Comparison of ENCODE assay signal across 8 cellular contexts in the genomic region with DNA sequence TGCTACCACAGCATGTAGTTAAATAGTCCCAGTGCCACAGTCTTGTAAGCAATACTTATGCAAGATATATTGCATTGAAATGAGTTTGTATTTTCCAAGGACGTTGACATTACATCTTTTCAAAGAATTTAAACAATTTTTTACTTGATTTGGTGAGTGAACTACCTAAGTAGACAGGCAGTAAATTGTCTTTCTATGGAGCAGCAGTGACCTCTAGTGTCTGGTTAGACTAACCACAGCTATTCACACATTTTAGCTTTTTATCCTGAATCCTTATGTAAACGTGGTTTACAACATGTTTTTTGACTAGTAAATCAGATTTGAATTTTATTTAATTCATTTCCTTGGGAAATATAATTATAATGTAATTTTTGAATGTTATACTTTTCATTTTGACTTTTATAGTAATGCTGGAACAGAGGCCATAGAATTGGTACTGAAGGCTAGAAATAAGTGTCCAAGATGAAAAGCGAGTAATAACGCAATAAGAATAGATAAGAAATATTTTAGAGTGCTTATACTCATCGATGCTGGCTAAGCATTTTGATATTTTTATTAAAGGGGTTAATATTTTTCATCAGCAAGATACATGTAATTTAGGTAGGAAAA. TPM values are rescaled to one million over a fixed set of nuclear protein-coding genes. Genes with fewer than 3 reads are reported as not detected.
DNase-seq lines count a peak whose midpoint lies in the region; ATAC-seq, FAIRE-seq and TF ChIP-seq lines count a peak whose summit lies in the region.

No MANE protein-coding gene starts in this region.

- H3K27ac ChIP-seq in esophagus muscularis mucosa (replicated peaks in 1 of 4) (no peak overlapping the region), pancreas (no peak overlapping the region)

- H3K4me3 ChIP-seq in esophagus muscularis mucosa (no peak overlapping the region), pancreas (no peak overlapping the region)

- peak; percentile 64 to 80 (median 66) for TF ChIP-seq CTCF in esophagus muscularis mucosa (IDR thresholded peaks at IDR 0.05)
- TF ChIP-seq CTCF in pancreas (IDR thresholded peaks at IDR 0.05): peak; percentile 37 to 69 (median 62)

- TF ChIP-seq EP300 in esophagus muscularis mucosa (IDR thresholded peaks at IDR 0.05): no peak

- TF ChIP-seq POLR2A in esophagus muscularis mucosa (IDR thresholded peaks at IDR 0.05; ENCODE audit: low read depth): no peak

- intact Hi-C loops in esophagus muscularis mucosa (cut with DNase I): no loop called here
- intact Hi-C loops in pancreas (cut with DNase I): no loop called here

- H3K36me3 ChIP-seq in esophagus muscularis mucosa: no peaks in the 10 kb centered on the region
- no peaks in the 10 kb centered on the region for H3K36me3 ChIP-seq in pancreas

- 32% methylated on average over 5 of the region's 5 CpGs for WGBS in esophagus muscularis mucosa
- WGBS in pancreas, 2 donors: 16 to 24% methylated on average over 5 of the region's 5 CpGs

- FAIRE-seq in pancreas (lab: Jason Lieb, UNC): peak; percentile 76

- H3K4me1 ChIP-seq in esophagus muscularis mucosa: peaks cover 0 to 16% (median 11%) of the 10 kb centered on the region in 4 donors
- peaks cover 0 to 3% (median 0%) of the 10 kb centered on the region in 3 donors for H3K4me1 ChIP-seq in pancreas

- H3K27me3 ChIP-seq in esophagus muscularis mucosa: peaks cover 0 to 38% (median 4%) of the 10 kb centered on the region in 4 donors
- H3K27me3 ChIP-seq in pancreas: peaks cover 3 to 17% (median 4%) of the 10 kb centered on the region in 4 donors

- H3K9me3 ChIP-seq in esophagus muscularis mucosa (no peaks in the 10 kb centered on the region), pancreas (no peaks in the 10 kb centered on the region)

- DNase-seq in GM03348 (ENCODE audit: low spot score): peak; percentile 47
- peak; percentile 13 for DNase-seq in HT1080 (ENCODE audit: low read depth)
- DNase-seq in RPMI8226: peak; percentile 56
- DNase-seq in esophagus muscularis mucosa (ENCODE audit: extremely low spot score): no peak
- DNase-seq in pancreas: no peak
- no peak for DNase-seq in NCI-H187 treated with DMSO at 0.1 percent for 48 hours (lab: John Stamatoyannopoulos, UW)
- no peak for DNase-seq in activated effector memory CD4-positive, alpha-beta T cell treated with anti-CD3 and anti-CD28 coated beads, Interleukin-2, amount 50 U/mL, for 16 hours

- ATAC-seq in GM21390 (IDR thresholded peaks at IDR 0.05; ENCODE audit: unreplicated experiment) (peak; percentile 81), pancreas (peak; percentile 48 to 88 (median 81))

RNA-seq across cellular contexts. Expression of gene LRRTM3, which starts 5.6 kb away (rescaled TPM):
- total RNA-seq in HT1080 (2014; rRNA removed; shearing (Covaris generic)): not detected in 2 replicates
- not detected in 2 replicates for polyA plus RNA-seq in HT1080 (2015; cell fraction: cytosol; rRNA removed)
- not detected in 2 replicates for polyA plus RNA-seq in HT1080 (2015; cell fraction: nucleus; rRNA removed)
- total RNA-seq in esophagus muscularis mucosa (under 1 TPM; 0.06 to 0.42 (median 0.23) TPM), pancreas (under 1 TPM; 0.25 to 0.95 (median 0.63) TPM)
- polyA plus RNA-seq in pancreas: 1 to 10 TPM in 1 of 2 donors, under 1 TPM in 1; 0.72 to 2.5 TPM

Comparison
In these comparisons a context has a peak if more than half of its experiments do, and no peak if none do; other contexts are left out.
1. DNase-seq: peak in GM03348 (single experiment), HT1080 (single experiment) and RPMI8226 (single experiment); none in esophagus muscularis mucosa (single experiment), pancreas (0 of 6), NCI-H187 treated with DMSO at 0.1 percent for 48 hours (single experiment) and activated effector memory CD4-positive, alpha-beta T cell treated with anti-CD3 and anti-CD28 coated beads, Interleukin-2, amount 50 U/mL, for 16 hours (single experiment).